Comparison of ENCODE assay signal across 18 cellular contexts in genomic region chr15:70166506-70167087, GRCh38.
A peak's percentile ranks its signal among the peaks of the same experiment; 100 is the strongest.
DNase-seq lines count a peak whose midpoint lies in the region; ATAC-seq, FAIRE-seq and TF ChIP-seq lines count a peak whose summit lies in the region.
"Had no signal": no experiment of that assay in that cellular context is flagged by ENCODE, and none has a peak within 500 bp of the region (broad histone marks: within the 10 kb centered on the region; RNA-seq: fewer than 3 reads in every experiment).

No MANE protein-coding gene starts in this region.

- no peak overlapping the region for H3K14ac ChIP-seq in H1 (ENCODE audit: insufficient read length)

- H3K4me2 ChIP-seq in H1 (ENCODE audit: insufficient read depth in 1 of 2, low read depth in 2 of 2, low read length in 2 of 2) (no peak overlapping the region), osteoblast (ENCODE audit: insufficient read depth, low read length) (no peak overlapping the region), OCI-LY7 (ENCODE audit: low read length) (no peak overlapping the region)

- no peaks in the 10 kb centered on the region; the same call in 1 of the 2 replicates for H3K23me2 ChIP-seq in H1 (ENCODE audit: low read depth, low read length)

- no peak overlapping the region for H3K23ac ChIP-seq in H1 (ENCODE audit: insufficient read length)

- no peak overlapping the region for H2AK5ac ChIP-seq in H1 (ENCODE audit: low read depth, low read length)

- no peak overlapping the region for H3K18ac ChIP-seq in H1 (ENCODE audit: extremely low read depth, low read length)

- no peaks in the 10 kb centered on the region for H3K9me2 ChIP-seq in OCI-LY7 (ENCODE audit: insufficient read depth, low read length)

- H4K20me1 ChIP-seq in H1 (replicated peaks in 1 of 2; ENCODE audit: control insufficient read depth in 1 of 2, insufficient read depth in 2 of 2, low read length in 2 of 2) (no peaks in the 10 kb centered on the region), osteoblast (ENCODE audit: insufficient read depth, low read length) (no peaks in the 10 kb centered on the region), OCI-LY7 (ENCODE audit: insufficient read depth, low read length) (no peaks in the 10 kb centered on the region)

- peak overlapping the region; percentile 63; the same call in 1 of the 2 replicates for H4K8ac ChIP-seq in H1 (ENCODE audit: extremely low read depth, insufficient read depth, low read length)

- intact Hi-C loops in body of pancreas (cut with DNase I) (no loop called here), OCI-LY7 (cut with micrococcal nuclease; ENCODE audit: unreplicated experiment) (no loop called here)

- TF ChIP-seq RAD21 in H1 (IDR thresholded peaks at IDR 0.05 in 1 of 2, conservative IDR thresholded peaks at IDR 0.05 in 1 of 2; ENCODE audit: low read depth in 2 of 2, low read length in 2 of 2), result no peak

- CTCF ChIA-PET in H1 (lab: Charles Lee; ENCODE audit: partially characterized antibody) (interaction anchor here (1.1 to 1.3 kb wide), 2 partner anchors 15 to 16 kb away, joined by 4 to 5 read pairs; no protein-coding TSS in a partner anchor), OCI-LY7 (lab: Charles Lee; ENCODE audit: unreplicated experiment) (interaction anchor here (0.6 kb wide), 1 partner anchor 402 kb away, joined by 3 read pairs; no protein-coding TSS in a partner anchor)

- H2BK15ac ChIP-seq in H1 (ENCODE audit: low read length), result no peak overlapping the region

- no peak overlapping the region for H3K56ac ChIP-seq in H1 (replicated peaks; ENCODE audit: insufficient read length, low read depth, low read length)

- H3K9ac ChIP-seq in H1 (replicated peaks in 1 of 4; ENCODE audit: extremely low read depth in 1 of 4, low read depth in 3 of 4, low read length in 3 of 4) (no peak overlapping the region), skeletal muscle tissue (ENCODE audit: low read depth in 1 of 3, low read length in 3 of 3) (peak overlapping the region in 1 of 3 donors; percentile 50)

- no peak overlapping the region for H2BK120ac ChIP-seq in H1 (replicated peaks; ENCODE audit: low read depth, low read length)

- H3K9me3 ChIP-seq in body of pancreas, result no peaks in the 10 kb centered on the region
- H3K9me3 ChIP-seq in H1 (ENCODE audit: insufficient read depth in 2 of 2, low read depth in 1 of 2, low read length in 1 of 2), result no peaks in the 10 kb centered on the region
- H3K9me3 ChIP-seq in osteoblast (ENCODE audit: low read depth, low read length), result no peaks in the 10 kb centered on the region
- H3K9me3 ChIP-seq in skeletal muscle tissue (ENCODE audit: control insufficient read depth in 3 of 3, low read length in 3 of 3), result peaks cover 0 to 3% (median 0%) of the 10 kb centered on the region in 3 donors
- no peaks in the 10 kb centered on the region for H3K9me3 ChIP-seq in OCI-LY7 (ENCODE audit: low read length)
- H3K9me3 ChIP-seq: Caco-2 had no signal

- no peak overlapping the region for H4K5ac ChIP-seq in H1 (ENCODE audit: insufficient read length, low read depth, low read length)

- H3K4me1 ChIP-seq in body of pancreas (peaks cover 31% of the 10 kb centered on the region), H1 (replicated peaks in 1 of 4; ENCODE audit: control insufficient read depth in 3 of 4, insufficient read depth in 4 of 4, low read length in 3 of 4) (peaks cover 3 to 6% (median 4%) of the 10 kb centered on the region in 4 experiments), osteoblast (ENCODE audit: insufficient read depth, low read length) (no peaks in the 10 kb centered on the region), skeletal muscle tissue (ENCODE audit: control insufficient read depth in 3 of 3, insufficient read depth in 3 of 3, low read length in 3 of 3) (peaks cover 22 to 28% (median 23%) of the 10 kb centered on the region in 3 donors), OCI-LY7 (ENCODE audit: insufficient read depth, low read length, poor library complexity, severe bottlenecking) (no peaks in the 10 kb centered on the region)

- no peak overlapping the region for H2BK20ac ChIP-seq in H1 (ENCODE audit: low read length)

- POLR2A ChIA-PET in H1 (lab: Charles Lee; ENCODE audit: partially characterized antibody) (no interaction called here), OCI-LY7 (lab: Charles Lee) (no interaction called here)

- no TSS peak for BruUV-seq in OCI-LY7 (replicated peaks; lab: Mats Ljungman, UMichigan)

- no peak overlapping the region for H3K4ac ChIP-seq in H1 (replicated peaks; ENCODE audit: insufficient read length, low read depth, low read length)

- no peaks in the 10 kb centered on the region for H3K27me3 Mint-ChIP-seq in activated T-helper 17 cell treated with anti-CD3 and anti-CD28 coated beads, Interleukin-2, amount 50 U/mL, for 72 hours
- H3K27me3 Mint-ChIP-seq: CD4-positive, CD25-positive, alpha-beta regulatory T cell had no signal

- H3K27ac ChIP-seq in body of pancreas, result peak overlapping the region in 3 of 4 donors; percentile 69 to 78 (median 74)
- H3K27ac ChIP-seq in H1 (ENCODE audit: low read depth, low read length), result no peak overlapping the region
- H3K27ac ChIP-seq in osteoblast (ENCODE audit: low read depth, low read length), result no peak overlapping the region
- peak overlapping the region; percentile 77 for H3K27ac ChIP-seq in skeletal muscle tissue (ENCODE audit: low read depth, low read length)
- H3K27ac ChIP-seq in OCI-LY7 (ENCODE audit: low read depth, low read length, poor library complexity, severe bottlenecking), result no peak overlapping the region

- H3K79me1 ChIP-seq in H1 (ENCODE audit: low read depth, low read length), result no peaks in the 10 kb centered on the region

- DNase-seq in body of pancreas (no peak), H1 (ENCODE audit: low read depth in 1 of 2, low spot score in 2 of 2) (no peak), osteoblast (ENCODE audit: insufficient read length, low spot score, missing footprints) (peak; percentile 52), OCI-LY7 (ENCODE audit: low spot score) (no peak)
- DNase-seq: Caco-2; CD4-positive, CD25-positive, alpha-beta regulatory T cell; DMS153; EL; KG1; NCI-H1436; NCI-H2029; NCI-H2171 treated with DMSO at 0.1 percent for 48 hours; NCI-H774 had no signal

- no peaks in the 10 kb centered on the region for H3K9me3 Mint-ChIP-seq in activated T-helper 17 cell treated with anti-CD3 and anti-CD28 coated beads, Interleukin-2, amount 50 U/mL, for 72 hours
- H3K9me3 Mint-ChIP-seq: CD4-positive, CD25-positive, alpha-beta regulatory T cell had no signal

- TF ChIP-seq CTCF in body of pancreas (IDR thresholded peaks at IDR 0.05) (no peak), H1 (IDR thresholded peaks at IDR 0.05; ENCODE audit: control extremely low read depth in 1 of 3, insufficient read depth in 1 of 3, low read depth in 1 of 3, low read length in 3 of 3) (no peak), osteoblast (IDR thresholded peaks at IDR 0.05; ENCODE audit: extremely low read depth, low read depth, low read length) (no peak), OCI-LY7 (conservative IDR thresholded peaks at IDR 0.05; ENCODE audit: low read length) (no peak)

- no peaks in the 10 kb centered on the region for H3K79me2 ChIP-seq in H1 (ENCODE audit: control insufficient read depth in 1 of 2, insufficient read depth in 2 of 2, low read length in 2 of 2)
- H3K79me2 ChIP-seq in osteoblast (ENCODE audit: insufficient read depth, low read length), result no peaks in the 10 kb centered on the region
- H3K79me2 ChIP-seq in OCI-LY7 (ENCODE audit: insufficient read depth, low read depth, low read length), result no peaks in the 10 kb centered on the region

- ATAC-seq in body of pancreas (no peak), GM19395 (IDR thresholded peaks at IDR 0.05; ENCODE audit: unreplicated experiment) (no peak)
- no peak for ATAC-seq in activated T-helper 17 cell treated with anti-CD3 and anti-CD28 coated beads, Interleukin-2, amount 50 U/mL, for 72 hours (replicated peaks)

- no peak for FAIRE-seq in H1 (lab: Jason Lieb, UNC)
- FAIRE-seq: H54, HepG2 had no signal

- H3K36me3 ChIP-seq in body of pancreas (replicated peaks in 1 of 2; ENCODE audit: insufficient read depth in 1 of 2, low read depth in 2 of 2) (no peaks in the 10 kb centered on the region), H1 (ENCODE audit: control insufficient read depth in 2 of 4, insufficient read depth in 4 of 4, low read length in 3 of 4) (no peaks in the 10 kb centered on the region), osteoblast (ENCODE audit: insufficient read depth, low read length) (no peaks in the 10 kb centered on the region), skeletal muscle tissue (ENCODE audit: control insufficient read depth in 3 of 3, insufficient read depth in 3 of 3, low read length in 3 of 3) (no peaks in the 10 kb centered on the region), OCI-LY7 (ENCODE audit: insufficient read depth, low read length) (no peaks in the 10 kb centered on the region)

- H2BK5ac ChIP-seq in H1 (ENCODE audit: low read depth, low read length), result no peak overlapping the region

- no peak overlapping the region for H3K4me3 ChIP-seq in body of pancreas
- H3K4me3 ChIP-seq in H1 (ENCODE audit: extremely low read depth in 1 of 4, insufficient read depth in 2 of 4, low read depth in 3 of 4, low read length in 4 of 4), result no peak overlapping the region
- no peak overlapping the region for H3K4me3 ChIP-seq in osteoblast (ENCODE audit: insufficient read depth, low read length)
- no peak overlapping the region for H3K4me3 ChIP-seq in skeletal muscle tissue (ENCODE audit: low read length in 3 of 3)
- no peak overlapping the region for H3K4me3 ChIP-seq in OCI-LY7 (ENCODE audit: low read depth, low read length, poor library complexity, severe bottlenecking)

- H3K36me3 Mint-ChIP-seq in activated T-helper 17 cell treated with anti-CD3 and anti-CD28 coated beads, Interleukin-2, amount 50 U/mL, for 72 hours (ENCODE audit: low read depth), result no peaks in the 10 kb centered on the region
- H3K36me3 Mint-ChIP-seq: CD4-positive, CD25-positive, alpha-beta regulatory T cell had no signal

- no peak overlapping the region for H3K27ac Mint-ChIP-seq in activated T-helper 17 cell treated with anti-CD3 and anti-CD28 coated beads, Interleukin-2, amount 50 U/mL, for 72 hours
- H3K27ac Mint-ChIP-seq: CD4-positive, CD25-positive, alpha-beta regulatory T cell had no signal

- TF ChIP-seq POLR2A in body of pancreas (IDR thresholded peaks at IDR 0.05), result no peak
- TF ChIP-seq POLR2A in H1 (IDR thresholded peaks at IDR 0.05; ENCODE audit: control extremely low read depth in 1 of 2, low read depth in 2 of 2, low read length in 2 of 2), result no peak

- no peak overlapping the region for H4K91ac ChIP-seq in H1 (replicated peaks; ENCODE audit: insufficient read length, low read length)

- H3K4me1 Mint-ChIP-seq in activated T-helper 17 cell treated with anti-CD3 and anti-CD28 coated beads, Interleukin-2, amount 50 U/mL, for 72 hours, result no peaks in the 10 kb centered on the region
- H3K4me1 Mint-ChIP-seq: CD4-positive, CD25-positive, alpha-beta regulatory T cell had no signal

- H3K27me3 ChIP-seq in body of pancreas (no peaks in the 10 kb centered on the region), H1 (replicated peaks in 1 of 4; ENCODE audit: control insufficient read depth in 3 of 4, extremely low read depth in 1 of 4, insufficient read depth in 3 of 4, low read length in 3 of 4) (no peaks in the 10 kb centered on the region), osteoblast (ENCODE audit: insufficient read depth, low read length) (peaks cover 7% of the 10 kb centered on the region), skeletal muscle tissue (ENCODE audit: control insufficient read depth in 3 of 3, insufficient read depth in 3 of 3, low read length in 3 of 3) (peaks cover 0 to 2% (median 0%) of the 10 kb centered on the region in 3 donors)

- no peak for TF ChIP-seq EP300 in H1 (IDR thresholded peaks at IDR 0.05; ENCODE audit: borderline replicate concordance in 1 of 2, low read depth in 2 of 2, low read length in 2 of 2)

- H2BK12ac ChIP-seq in H1 (ENCODE audit: low read depth, low read length), result no peak overlapping the region

- no peak overlapping the region for H3K4me3 Mint-ChIP-seq in activated T-helper 17 cell treated with anti-CD3 and anti-CD28 coated beads, Interleukin-2, amount 50 U/mL, for 72 hours
- H3K4me3 Mint-ChIP-seq: CD4-positive, CD25-positive, alpha-beta regulatory T cell had no signal

- WGBS in body of pancreas, 2 donors, result 87 to 90% methylated on average over 13 of the region's 13 CpGs
- 87% methylated on average over 12 of the region's 13 CpGs; no CpG with 5 or more reads in 1 of the 2 experiments for WGBS in H1 (ENCODE audit: extremely low coverage in 1 of 2, insufficient coverage in 1 of 2, insufficient read length in 1 of 2, insufficient replicate concordance in 2 of 2, low coverage in 1 of 2, low lambda C conversion rate in 2 of 2, missing lambda C conversion rate in 1 of 2), 2 experiments

- no peak overlapping the region for H2AFZ ChIP-seq in H1 (ENCODE audit: low read length)
- H2AFZ ChIP-seq in osteoblast (ENCODE audit: low read length), result no peak overlapping the region
- H2AFZ ChIP-seq in OCI-LY7 (ENCODE audit: low read length), result no peak overlapping the region

Comparison
In these comparisons a context has a peak if more than half of its experiments do, and no peak if none do; other contexts are left out.
1. H3K27ac ChIP-seq: peak in body of pancreas (3 of 4) and skeletal muscle tissue (single experiment); none in H1 (single experiment), osteoblast (single experiment) and OCI-LY7 (single experiment).